Comparison of ENCODE assay signal across 14 cellular contexts in the genomic region with DNA sequence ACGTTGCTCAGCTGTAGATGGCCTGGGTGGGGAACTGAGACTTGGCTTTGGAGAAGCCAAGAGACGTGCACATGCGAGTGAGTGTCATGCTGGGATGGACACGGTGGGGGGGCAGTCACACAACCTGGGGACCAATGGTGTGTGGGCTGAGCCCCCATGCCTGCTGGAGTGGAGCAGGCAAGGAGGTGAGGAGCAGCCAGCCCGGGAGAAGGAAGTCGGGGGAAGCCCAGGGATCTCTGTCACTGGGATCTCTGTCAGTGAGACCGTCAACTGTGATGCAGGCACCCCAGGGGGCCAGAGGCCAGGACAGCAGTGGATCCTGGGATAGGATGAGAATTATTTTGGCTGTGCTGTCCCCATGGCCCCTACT.
"Had no signal": no experiment of that assay in that cellular context is flagged by ENCODE, and none has a peak within 500 bp of the region (broad histone marks: within the 10 kb centered on the region; RNA-seq: fewer than 3 reads in every experiment).

No MANE protein-coding gene starts in this region.

- H3K36me3 Mint-ChIP-seq: immature natural killer cell had no signal

- H3K27me3 ChIP-seq: gastrocnemius medialis, pancreas had no signal

- H3K4me3 ChIP-seq: gastrocnemius medialis, heart left ventricle, pancreas, thoracic aorta had no signal

- H3K9me3 Mint-ChIP-seq: activated T-helper 1 cell treated with anti-CD3 and anti-CD28 coated beads, Interleukin-12 subunit alpha, Interleukin-12 subunit beta, Interleukin-2, Interleukin-4 antibody, amounts not matched to agents 30 ng/mL and 10 ng/mL and 1 ng/mL, durations not matched to agents 14 hours and 24 hours and 36 hours; immature natural killer cell; natural killer cell treated with Interleukin-12 subunit alpha and Interleukin-12 subunit beta and Interleukin-15 and Interleukin-18, amount 100 ng/mL, for 72 hours had no signal

- H3K27ac Mint-ChIP-seq: activated CD8-positive, alpha-beta T cell treated with anti-CD3 and anti-CD28 coated beads for 36 hours; activated T-helper 1 cell treated with anti-CD3 and anti-CD28 coated beads, Interleukin-12 subunit alpha, Interleukin-12 subunit beta, Interleukin-2, Interleukin-4 antibody, amounts not matched to agents 30 ng/mL and 10 ng/mL and 1 ng/mL, durations not matched to agents 14 hours and 24 hours and 36 hours; immature natural killer cell; natural killer cell treated with Interleukin-12 subunit alpha and Interleukin-12 subunit beta and Interleukin-15 and Interleukin-18, amount 100 ng/mL, for 72 hours had no signal

- DNase-seq: activated CD8-positive, alpha-beta memory T cell treated with anti-CD3 and anti-CD28 coated beads, Interleukin-2, amount 50 U/mL, for 4 hours; activated CD8-positive, alpha-beta T cell treated with anti-CD3 and anti-CD28 coated beads for 36 hours; activated naive CD4-positive, alpha-beta T cell; erythroblast; gastrocnemius medialis; heart left ventricle; immature natural killer cell; stimulated activated CD4-positive, alpha-beta T cell treated with anti-CD3 and anti-CD28 coated beads, Interleukin-2, amount 100 ng/mL, for 24 hours; T-helper 9 cell had no signal

- ATAC-seq: activated CD8-positive, alpha-beta T cell treated with anti-CD3 and anti-CD28 coated beads for 36 hours; gastrocnemius medialis; heart left ventricle; pancreas had no signal

- H3K4me3 Mint-ChIP-seq: activated CD8-positive, alpha-beta T cell treated with anti-CD3 and anti-CD28 coated beads for 36 hours; activated T-helper 1 cell treated with anti-CD3 and anti-CD28 coated beads, Interleukin-12 subunit alpha, Interleukin-12 subunit beta, Interleukin-2, Interleukin-4 antibody, amounts not matched to agents 30 ng/mL and 10 ng/mL and 1 ng/mL, durations not matched to agents 14 hours and 24 hours and 36 hours; immature natural killer cell; natural killer cell treated with Interleukin-12 subunit alpha and Interleukin-12 subunit beta and Interleukin-15 and Interleukin-18, amount 100 ng/mL, for 72 hours had no signal

- H3K4me1 ChIP-seq: pancreas had no signal

- H3K27ac ChIP-seq: gastrocnemius medialis, heart left ventricle, pancreas, thoracic aorta, VCaP had no signal
